In genomic region chr15:92822216-92823144, GRCh38 we compare ENCODE assay signal across 11 cellular contexts.
DNase-seq lines count a peak whose midpoint lies in the region; ATAC-seq, FAIRE-seq and TF ChIP-seq lines count a peak whose summit lies in the region.
"Had no signal": no experiment of that assay in that cellular context is flagged by ENCODE, and none has a peak within 500 bp of the region (broad histone marks: within the 10 kb centered on the region; RNA-seq: fewer than 3 reads in every experiment).

No MANE protein-coding gene starts in this region.

- peaks cover 39% of the 10 kb centered on the region for H3F3A ChIP-seq in SU-DHL-6 (ENCODE audit: insufficient read depth)

- H2AFZ ChIP-seq in SU-DHL-6 (ENCODE audit: low read depth, low read length, severe bottlenecking): peak overlapping the region; percentile 66
- H2AFZ ChIP-seq in fibroblast of lung (ENCODE audit: low read length): peak overlapping the region; percentile 38

- no peaks in the 10 kb centered on the region for H3K9me2 ChIP-seq in SU-DHL-6 (replicated peaks; ENCODE audit: insufficient read depth, low read length)

- H3K9ac ChIP-seq in SU-DHL-6 (ENCODE audit: low read length): peak overlapping the region; percentile 27
- H3K9ac ChIP-seq in fibroblast of lung (ENCODE audit: insufficient read depth, low read length): no peak overlapping the region

- intact Hi-C loops in aorta (cut with DNase I): no loop called here

- TF ChIP-seq CTCF in SU-DHL-6 (IDR thresholded peaks at IDR 0.05; ENCODE audit: insufficient read depth, low read length, poor library complexity, severe bottlenecking) (no peak), fibroblast of lung (conservative IDR thresholded peaks at IDR 0.05 in 1 of 2, IDR thresholded peaks at IDR 0.05 in 1 of 2; ENCODE audit: low read depth in 1 of 2, low read length in 2 of 2) (no peak)

- no peak for FAIRE-seq in RCC 7860 (lab: Jason Lieb, UNC)
- FAIRE-seq: HTR-8/SVneo had no signal

- H3K4me1 ChIP-seq in fibroblast of lung (ENCODE audit: control insufficient read depth, extremely low read depth, insufficient read depth, low read length) (peaks cover 2% of the 10 kb centered on the region), aorta (ENCODE audit: control insufficient read depth in 1 of 2, insufficient read depth in 2 of 2, low read length in 2 of 2) (no peaks in the 10 kb centered on the region)

- H3K4me2 ChIP-seq in SU-DHL-6 (ENCODE audit: low read depth, low read length, poor library complexity, severe bottlenecking) (peak overlapping the region; percentile 37), fibroblast of lung (ENCODE audit: extremely low read depth, insufficient read depth, low read length) (no peak overlapping the region)

- H3K4me3 ChIP-seq in SU-DHL-6 (ENCODE audit: insufficient read depth, low read length, poor library complexity, severe bottlenecking): no peak overlapping the region
- H3K4me3 ChIP-seq in fibroblast of lung (replicated peaks in 1 of 4; ENCODE audit: control extremely low read depth in 1 of 4, insufficient read depth in 1 of 4, low read depth in 3 of 4, low read length in 4 of 4): no peak overlapping the region
- no peak overlapping the region for H3K4me3 ChIP-seq in aorta (ENCODE audit: low read length in 2 of 2)
- H3K4me3 ChIP-seq: SJSA1 had no signal

- H3K27me3 ChIP-seq in SU-DHL-6 (ENCODE audit: low read length) (no peaks in the 10 kb centered on the region), fibroblast of lung (ENCODE audit: control insufficient read depth, insufficient read depth, low read length) (no peaks in the 10 kb centered on the region), aorta (ENCODE audit: control insufficient read depth in 1 of 2, insufficient read depth in 2 of 2, low read length in 1 of 2) (no peaks in the 10 kb centered on the region)
- H3K27me3 ChIP-seq: SJSA1 had no signal

- 32 to 41% methylated on average over 2 of the region's 2 CpGs for WGBS in aorta, 2 donors

- H4K20me1 ChIP-seq in SU-DHL-6 (ENCODE audit: low read depth, low read length) (no peaks in the 10 kb centered on the region), fibroblast of lung (ENCODE audit: control insufficient read depth, extremely low read depth, insufficient read depth, low read length) (no peaks in the 10 kb centered on the region)

- H3K9me3 ChIP-seq in SU-DHL-6 (ENCODE audit: insufficient read depth, low read length) (no peaks in the 10 kb centered on the region), fibroblast of lung (ENCODE audit: control insufficient read depth, insufficient read depth, low read depth, low read length) (no peaks in the 10 kb centered on the region), aorta (ENCODE audit: control insufficient read depth, low read length) (no peaks in the 10 kb centered on the region)
- H3K9me3 ChIP-seq: SJSA1 had no signal

- DNase-seq in activated CD8-positive, alpha-beta memory T cell treated with anti-CD3 and anti-CD28 coated beads, Interleukin-2, amount 50 U/mL, for 48 hours: peak; percentile 37
- DNase-seq in activated CD8-positive, alpha-beta memory T cell treated with anti-CD3 and anti-CD28 coated beads, Interleukin-2, amount 50 U/mL, for 4 hours: no peak
- DNase-seq in fibroblast of lung (ENCODE audit: low read depth in 2 of 2) (peak in 1 of 2 donors; percentile 39), superior temporal gyrus (ENCODE audit: extremely low spot score) (peak; percentile 56), RCC 7860 (ENCODE audit: low spot score) (no peak), aorta (no peak)
- DNase-seq: left cardiac atrium had no signal

- H3K36me3 ChIP-seq in SU-DHL-6 (ENCODE audit: low read length): no peaks in the 10 kb centered on the region
- no peaks in the 10 kb centered on the region for H3K36me3 ChIP-seq in fibroblast of lung (ENCODE audit: control insufficient read depth, insufficient read depth, low read length)
- H3K36me3 ChIP-seq in aorta (ENCODE audit: control insufficient read depth in 1 of 2, insufficient read depth in 2 of 2, low read length in 1 of 2): no peaks in the 10 kb centered on the region
- H3K36me3 ChIP-seq: SJSA1 had no signal

- ATAC-seq in HG02981 (IDR thresholded peaks at IDR 0.05; ENCODE audit: unreplicated experiment) (no peak), aorta (ENCODE audit: low FRiP score) (no peak)
- ATAC-seq: left cardiac atrium had no signal

- H3K79me2 ChIP-seq in SU-DHL-6 (ENCODE audit: insufficient read depth, low read length): no peaks in the 10 kb centered on the region
- no peaks in the 10 kb centered on the region for H3K79me2 ChIP-seq in fibroblast of lung (ENCODE audit: control insufficient read depth, insufficient read depth, low read length)

- peak overlapping the region; percentile 58 for H3K27ac ChIP-seq in SU-DHL-6 (ENCODE audit: low read depth, low read length)
- no peak overlapping the region for H3K27ac ChIP-seq in fibroblast of lung (ENCODE audit: insufficient read depth, low read length)
- peak overlapping the region in 1 of 2 donors; percentile 49 for H3K27ac ChIP-seq in aorta (ENCODE audit: low read depth in 1 of 2, low read length in 2 of 2)
- H3K27ac ChIP-seq: SJSA1 had no signal

Comparison
In these comparisons a context has a peak if more than half of its experiments do, and no peak if none do; other contexts are left out.
1. DNase-seq: peak in activated CD8-positive, alpha-beta memory T cell treated with anti-CD3 and anti-CD28 coated beads, Interleukin-2, amount 50 U/mL, for 48 hours (single experiment) and superior temporal gyrus (single experiment); none in activated CD8-positive, alpha-beta memory T cell treated with anti-CD3 and anti-CD28 coated beads, Interleukin-2, amount 50 U/mL, for 4 hours (single experiment), RCC 7860 (single experiment) and aorta (0 of 2).